ENCODE assay signal across 13 cellular contexts in genomic region chr7:94559972-94560371, GRCh38. TPM values are rescaled to one million over a fixed set of nuclear protein-coding genes. Genes with fewer than 3 reads are reported as not detected.
DNase-seq lines count a peak whose midpoint lies in the region; TF ChIP-seq lines count a peak whose summit lies in the region.
"Had no signal": no experiment of that assay in that cellular context is flagged by ENCODE, and none has a peak within 500 bp of the region (broad histone marks: within the 10 kb centered on the region; RNA-seq: fewer than 3 reads in every experiment).

No MANE protein-coding gene starts in this region.

- H4K20me1 ChIP-seq in hepatocyte (ENCODE audit: insufficient read depth, poor library complexity, severe bottlenecking), result no peaks in the 10 kb centered on the region

- TF ChIP-seq CTCF in hepatocyte (IDR thresholded peaks at IDR 0.05; ENCODE audit: poor library complexity) (no peak), GM13976 (IDR thresholded peaks at IDR 0.05; ENCODE audit: borderline replicate concordance, control extremely low read depth, extremely low read depth, insufficient read depth, missing control alignments) (no peak)

- peak overlapping the region; percentile 34 for H3K4me2 ChIP-seq in hepatocyte

- no peaks in the 10 kb centered on the region for H3K36me3 ChIP-seq in hepatocyte (replicated peaks; ENCODE audit: insufficient read depth, low read depth)

- no peaks in the 10 kb centered on the region for H3K9me2 ChIP-seq in hepatocyte (replicated peaks; ENCODE audit: insufficient read depth)

- no peaks in the 10 kb centered on the region for H3K79me2 ChIP-seq in hepatocyte

- H2AFZ ChIP-seq in hepatocyte, result no peak overlapping the region

- DNase-seq in DMS53 (lab: John Stamatoyannopoulos, UW) (peak; percentile 16), DMS53 treated with DMSO at 0.1 percent for 48 hours (lab: John Stamatoyannopoulos, UW; ENCODE audit: unreplicated experiment) (no peak), HT-29 (ENCODE audit: low spot score) (peak; percentile 46), hepatocyte (ENCODE audit: low spot score) (no peak), GM13976 (ENCODE audit: low spot score) (no peak), GDM1 (lab: John Stamatoyannopoulos, UW) (no peak)
- DNase-seq in activated CD8-positive, alpha-beta memory T cell treated with anti-CD3 and anti-CD28 coated beads, Interleukin-2, amount 50 U/mL, for 48 hours, result no peak
- DNase-seq: C1 segment of cervical spinal cord; CD4-positive, alpha-beta T cell; DMS153; GOT3; H9 had no signal

- no peaks in the 10 kb centered on the region for H3K9me3 ChIP-seq in hepatocyte (ENCODE audit: low read depth)

- in situ Hi-C loops in GM13976 (cut with MboI; ENCODE audit: low sequenced_read_pairs, unreplicated experiment), result no loop called here

- peak overlapping the region; percentile 49 for H3K27ac ChIP-seq in hepatocyte
- H3K27ac ChIP-seq: 22Rv1 had no signal

- H3K27me3 ChIP-seq in hepatocyte, result no peaks in the 10 kb centered on the region

- peaks cover 4% of the 10 kb centered on the region for H3K4me1 ChIP-seq in hepatocyte (ENCODE audit: insufficient read depth)

- H3K4me3 ChIP-seq in hepatocyte, result no peak overlapping the region

- WGBS in hepatocyte (ENCODE audit: low lambda C conversion rate, missing lambda C conversion rate), result 52% methylated on average over 1 of the region's 1 CpG

RNA-seq across cellular contexts. Expression of gene CASD1, which starts 50.4 kb away (rescaled TPM):
- 4.8 and 5.8 TPM in 2 replicates for total RNA-seq in HT-29 (2014; rRNA removed; shearing (Covaris generic))
- total RNA-seq in hepatocyte, result 43.3 and 51.1 TPM in 2 replicates
- polyA plus RNA-seq in hepatocyte, result 13.7 and 16.8 TPM in 2 replicates

Comparison
In these comparisons a context has a peak if more than half of its experiments do, and no peak if none do; other contexts are left out.
1. DNase-seq: peak in DMS53 (single experiment) and HT-29 (single experiment); none in DMS53 treated with DMSO at 0.1 percent for 48 hours (single experiment), hepatocyte (single experiment), GM13976 (single experiment), activated CD8-positive, alpha-beta memory T cell treated with anti-CD3 and anti-CD28 coated beads, Interleukin-2, amount 50 U/mL, for 48 hours (single experiment) and GDM1 (single experiment).